Comparison of ENCODE assay signal across 8 cellular contexts in genomic region chr22:43152355-43153071, GRCh38. TPM values are rescaled to one million over a fixed set of nuclear protein-coding genes. Genes with fewer than 3 reads are reported as not detected.
DNase-seq lines count a peak whose midpoint lies in the region; ATAC-seq lines count a peak whose summit lies in the region.

No MANE protein-coding gene starts in this region.

- H3K27ac Mint-ChIP-seq in activated naive CD4-positive, alpha-beta T cell treated with anti-CD3 and anti-CD28 coated beads, Interleukin-2, amount 50 U/mL, for 72 hours = peak overlapping the region; percentile 65 to 78

- intact Hi-C loops in Right ventricle myocardium inferior (cut with DNase I) = no loop called here

- H3K9ac ChIP-seq in rectal smooth muscle tissue (ENCODE audit: low read length) = peak overlapping the region; percentile 80

- peak; percentile 81 to 84 for ATAC-seq in activated naive CD4-positive, alpha-beta T cell treated with anti-CD3 and anti-CD28 coated beads, Interleukin-2, amount 50 U/mL, for 72 hours
- ATAC-seq in Right ventricle myocardium inferior = peak; percentile 79
- no peak for ATAC-seq in HG02610 (IDR thresholded peaks at IDR 0.05; ENCODE audit: unreplicated experiment)

- peaks cover 0 to 7% of the 10 kb centered on the region in 2 donors for H3K36me3 Mint-ChIP-seq in activated naive CD4-positive, alpha-beta T cell treated with anti-CD3 and anti-CD28 coated beads, Interleukin-2, amount 50 U/mL, for 72 hours

- H3K27me3 ChIP-seq in SJCRH30 = peaks cover 4% of the 10 kb centered on the region; the same call in 1 of the 2 replicates
- no peaks in the 10 kb centered on the region for H3K27me3 ChIP-seq in rectal smooth muscle tissue (ENCODE audit: control insufficient read depth, insufficient read depth, low read length)

- DNase-seq in NOMO-1 (lab: John Stamatoyannopoulos, UW; ENCODE audit: unreplicated experiment in 2 of 2) (peak; percentile 18 to 26), NOMO-1 treated with dmso at 0.1 percent for 144 hours (lab: John Stamatoyannopoulos, UW; ENCODE audit: unreplicated experiment) (no peak), SJCRH30 (peak; percentile 42 to 53), Right ventricle myocardium inferior (ENCODE audit: missing footprints) (peak; percentile 90), NCI-H524 (lab: John Stamatoyannopoulos, UW) (no peak)
- peak; percentile 60 to 71 for DNase-seq in activated naive CD4-positive, alpha-beta T cell treated with anti-CD3 and anti-CD28 coated beads, Interleukin-2, amount 50 U/mL, for 72 hours (ENCODE audit: low spot score in 2 of 2)

- H3K4me3 ChIP-seq in SJCRH30 (peak overlapping the region; percentile 35), rectal smooth muscle tissue (ENCODE audit: low read length) (peak overlapping the region; percentile 77)

- H3K4me1 ChIP-seq in SJCRH30 = peaks cover 20% of the 10 kb centered on the region
- H3K4me1 ChIP-seq in rectal smooth muscle tissue (ENCODE audit: control insufficient read depth, insufficient read depth, low read length) = peaks cover 12% of the 10 kb centered on the region

- H3K9me3 Mint-ChIP-seq in activated naive CD4-positive, alpha-beta T cell treated with anti-CD3 and anti-CD28 coated beads, Interleukin-2, amount 50 U/mL, for 72 hours = no peaks in the 10 kb centered on the region

- no peaks in the 10 kb centered on the region for H3K36me3 ChIP-seq in SJCRH30
- no peaks in the 10 kb centered on the region for H3K36me3 ChIP-seq in rectal smooth muscle tissue (ENCODE audit: control insufficient read depth, insufficient read depth, low read length)

- no peaks in the 10 kb centered on the region for H3K9me3 ChIP-seq in SJCRH30 (replicated peaks)

- H3K27ac ChIP-seq in SJCRH30 (no peak overlapping the region), rectal smooth muscle tissue (ENCODE audit: low read depth, low read length) (peak overlapping the region; percentile 69)

RNA-seq across cellular contexts. Expression of gene TSPO, which starts 1.2 kb away (rescaled TPM):
- 0.89 and 1.9 TPM in 2 replicates for total RNA-seq in SJCRH30 (2014; rRNA removed; shearing (Covaris generic))
- total RNA-seq in activated naive CD4-positive, alpha-beta T cell treated with anti-CD3 and anti-CD28 coated beads, Interleukin-2, amount 50 U/mL, for 72 hours = 100 to 1,000 TPM; 145 to 159 TPM
- 136 TPM for total RNA-seq in Right ventricle myocardium inferior

RNA-seq across cellular contexts. Expression of gene MCAT, which starts 9.3 kb away (rescaled TPM):
- total RNA-seq in SJCRH30 (2014; rRNA removed; shearing (Covaris generic)) = 19.7 and 20.8 TPM in 2 replicates
- total RNA-seq in activated naive CD4-positive, alpha-beta T cell treated with anti-CD3 and anti-CD28 coated beads, Interleukin-2, amount 50 U/mL, for 72 hours = 10 to 100 TPM in 1 of 2 donors, 1 to 10 TPM in 1; 6.0 to 19.4 TPM
- 15.5 TPM for total RNA-seq in Right ventricle myocardium inferior

RNA-seq across cellular contexts. Expression of gene TTLL12, which starts 34.4 kb away (rescaled TPM):
- 70.3 and 76.6 TPM in 2 replicates for total RNA-seq in SJCRH30 (2014; rRNA removed; shearing (Covaris generic))
- 10 to 100 TPM; 34.3 to 75.0 TPM for total RNA-seq in activated naive CD4-positive, alpha-beta T cell treated with anti-CD3 and anti-CD28 coated beads, Interleukin-2, amount 50 U/mL, for 72 hours
- 13.2 TPM for total RNA-seq in Right ventricle myocardium inferior

RNA-seq across cellular contexts. Expression of gene BIK, which starts 42.0 kb away (rescaled TPM):
- 0.14 TPM in 1 of 2 replicates, not detected in the other for total RNA-seq in SJCRH30 (2014; rRNA removed; shearing (Covaris generic))
- 1 to 10 TPM in 1 of 2 donors, under 1 TPM in 1; 0.98 to 1.4 TPM for total RNA-seq in activated naive CD4-positive, alpha-beta T cell treated with anti-CD3 and anti-CD28 coated beads, Interleukin-2, amount 50 U/mL, for 72 hours
- 0.43 TPM for total RNA-seq in Right ventricle myocardium inferior

Comparison
In these comparisons a context has a peak if more than half of its experiments do, and no peak if none do; other contexts are left out.
1. DNase-seq: peak in NOMO-1 (2 of 2), SJCRH30 (2 of 2), activated naive CD4-positive, alpha-beta T cell treated with anti-CD3 and anti-CD28 coated beads, Interleukin-2, amount 50 U/mL, for 72 hours (2 of 2) and Right ventricle myocardium inferior (single experiment); none in NOMO-1 treated with dmso at 0.1 percent for 144 hours (single experiment) and NCI-H524 (0 of 2).
2. RNA of gene TSPO, which starts 1.2 kb away (total RNA-seq): 145 to 159 TPM in activated naive CD4-positive, alpha-beta T cell treated with anti-CD3 and anti-CD28 coated beads, Interleukin-2, amount 50 U/mL, for 72 hours and 136 TPM in Right ventricle myocardium inferior (single experiment); 0.89 to 1.9 TPM in SJCRH30; every median in the first group is over 10 times any median in the second.